8 cellular contexts compared by ENCODE assay signal in genomic region chr15:34584321-34584668, GRCh38. TPM values are rescaled to one million over a fixed set of nuclear protein-coding genes. Genes with fewer than 3 reads are reported as not detected.
DNase-seq lines count a peak whose midpoint lies in the region; ATAC-seq, FAIRE-seq and TF ChIP-seq lines count a peak whose summit lies in the region.

No MANE protein-coding gene starts in this region.

- peak; percentile 43 for DNase-seq in HuH-7.5 (ENCODE audit: low spot score)
- no peak for DNase-seq in coronary artery (ENCODE audit: low spot score)
- DNase-seq in neural crest cell (ENCODE audit: low read depth, low spot score): no peak
- DNase-seq in MG63: no peak
- DNase-seq in NCI-H510A treated with DMSO at 0.1 percent for 48 hours (lab: John Stamatoyannopoulos, UW): no peak
- DNase-seq in HTR-8/SVneo (ENCODE audit: insufficient read length, low spot score): no peak

- H3K9me3 Mint-ChIP-seq in neural crest cell: no peaks in the 10 kb centered on the region

- no peak for FAIRE-seq in HTR-8/SVneo (lab: Jason Lieb, UNC)

- H3K27me3 ChIP-seq in BLaER1 treated with 17β-estradiol and CSF1 and Interleukin-3, amounts not matched to agents 10 nM and 100 nM: peaks cover 0 to 9% (median 0%) of the 10 kb centered on the region in 11 experiments; a peak in 1 of 22 replicates
- H3K27me3 ChIP-seq in MG63: no peaks in the 10 kb centered on the region

- peaks cover 13 to 18% (median 17%) of the 10 kb centered on the region in 10 experiments; a peak in 17 of 20 replicates for H3K4me1 ChIP-seq in BLaER1 treated with 17β-estradiol and CSF1 and Interleukin-3, amounts not matched to agents 10 nM and 100 nM

- peaks cover 35% of the 10 kb centered on the region for H3K27me3 Mint-ChIP-seq in neural crest cell (ENCODE audit: low read depth)

- no peak for ATAC-seq in GM21529 (IDR thresholded peaks at IDR 0.05; ENCODE audit: unreplicated experiment)

- H3K9me3 ChIP-seq in BLaER1 treated with 17β-estradiol and CSF1 and Interleukin-3, amounts not matched to agents 10 nM and 100 nM (replicated peaks in 1 of 11): no peaks in the 10 kb centered on the region
- no peaks in the 10 kb centered on the region for H3K9me3 ChIP-seq in MG63

- H3K4me3 ChIP-seq in BLaER1 treated with 17β-estradiol and CSF1 and Interleukin-3, amounts not matched to agents 10 nM and 100 nM: peak overlapping the region; percentile 85 to 99 (median 95)
- H3K4me3 ChIP-seq in coronary artery: peak overlapping the region; percentile 76
- no peak overlapping the region for H3K4me3 ChIP-seq in MG63

- H3K4me2 ChIP-seq in BLaER1 treated with 17β-estradiol and CSF1 and Interleukin-3, amounts not matched to agents 10 nM and 100 nM: peak overlapping the region; percentile 84 to 99 (median 96)

- peaks cover 0 to 35% (median 23%) of the 10 kb centered on the region in 11 experiments; a peak in 12 of 22 replicates for H4K20me1 ChIP-seq in BLaER1 treated with 17β-estradiol and CSF1 and Interleukin-3, amounts not matched to agents 10 nM and 100 nM

- H3K27ac ChIP-seq in BLaER1 treated with 17β-estradiol and CSF1 and Interleukin-3, amounts not matched to agents 10 nM and 100 nM: peak overlapping the region in 10 of 11 experiments; percentile 62 to 84 (median 82); a peak in 19 of 22 replicates
- no peak overlapping the region for H3K27ac ChIP-seq in coronary artery

- H3K36me3 ChIP-seq in BLaER1 treated with 17β-estradiol and CSF1 and Interleukin-3, amounts not matched to agents 10 nM and 100 nM: no peaks in the 10 kb centered on the region
- H3K36me3 ChIP-seq in MG63: no peaks in the 10 kb centered on the region

- no peaks in the 10 kb centered on the region for H3K36me3 Mint-ChIP-seq in neural crest cell (ENCODE audit: low read depth)

- no peak overlapping the region for H3K27ac Mint-ChIP-seq in neural crest cell (ENCODE audit: unreplicated experiment)

- peaks cover 12% of the 10 kb centered on the region for H3K4me1 Mint-ChIP-seq in neural crest cell

- TF ChIP-seq CTCF in coronary artery (IDR thresholded peaks at IDR 0.05) (no peak), neural crest cell (conservative IDR thresholded peaks at IDR 0.05) (no peak)

- peak overlapping the region; percentile 80 for H3K4me3 Mint-ChIP-seq in neural crest cell

- peak overlapping the region; percentile 80 to 93 (median 86) for H3K9ac ChIP-seq in BLaER1 treated with 17β-estradiol and CSF1 and Interleukin-3, amounts not matched to agents 10 nM and 100 nM

RNA-seq across cellular contexts. Expression of gene GOLGA8B, which starts 0.8 kb away (rescaled TPM):
- 45.9 and 52.2 TPM in 2 replicates for total RNA-seq in neural crest cell
- total RNA-seq in MG63 (2014; rRNA removed; shearing (Covaris generic); ENCODE audit: low replicate concordance): 16.5 and 54.0 TPM in 2 replicates

Comparison
In these comparisons a context has a peak if more than half of its experiments do, and no peak if none do; other contexts are left out.
1. H3K27ac ChIP-seq: peak in BLaER1 treated with 17β-estradiol and CSF1 and Interleukin-3, amounts not matched to agents 10 nM and 100 nM (10 of 11); none in coronary artery (0 of 2).